12 cellular contexts compared by ENCODE assay signal in the genomic region with DNA sequence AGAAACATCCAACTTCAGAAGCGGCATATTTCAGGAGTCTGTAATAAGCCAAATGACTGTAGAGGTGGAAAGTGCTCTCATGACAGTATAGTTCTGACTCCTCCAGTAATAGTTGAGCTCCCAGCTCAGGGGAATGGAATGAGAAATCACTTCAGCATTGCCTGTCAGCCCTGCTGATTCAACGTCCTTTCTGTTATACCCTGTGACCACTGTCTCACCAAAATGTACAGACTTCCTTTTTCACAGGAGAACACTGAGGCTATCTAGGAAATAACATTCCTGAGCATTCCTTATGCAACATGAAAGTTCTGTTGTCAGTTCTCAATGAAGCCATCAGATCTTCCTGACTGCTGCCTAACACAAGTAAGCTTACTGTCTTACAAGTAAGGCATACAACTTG.
DNase-seq lines count a peak whose midpoint lies in the region; ATAC-seq, FAIRE-seq and TF ChIP-seq lines count a peak whose summit lies in the region.
"Had no signal": no experiment of that assay in that cellular context is flagged by ENCODE, and none has a peak within 500 bp of the region (broad histone marks: within the 10 kb centered on the region; RNA-seq: fewer than 3 reads in every experiment).

No MANE protein-coding gene starts in this region.

- H3K4me3 ChIP-seq in heart left ventricle (no peak overlapping the region), right cardiac atrium (ENCODE audit: low read length) (no peak overlapping the region)

- H3K36me3 ChIP-seq in heart left ventricle: no peaks in the 10 kb centered on the region

- no peak overlapping the region for H3K27ac Mint-ChIP-seq in activated T-helper 17 cell treated with anti-CD3 and anti-CD28 coated beads, Interleukin-2, amount 50 U/mL, for 72 hours
- H3K27ac Mint-ChIP-seq: activated T-cell treated with anti-CD3 and anti-CD28 coated beads, Interleukin-2, amount 50 U/mL, for 24 hours had no signal

- no peaks in the 10 kb centered on the region for H3K4me1 Mint-ChIP-seq in activated T-helper 17 cell treated with anti-CD3 and anti-CD28 coated beads, Interleukin-2, amount 50 U/mL, for 72 hours

- peaks cover 0 to 26% (median 0%) of the 10 kb centered on the region in 12 donors for H3K4me1 ChIP-seq in heart left ventricle
- no peaks in the 10 kb centered on the region for H3K4me1 ChIP-seq in right cardiac atrium (ENCODE audit: control insufficient read depth, insufficient read depth, low read length)

- TF ChIP-seq CTCF in heart left ventricle (IDR thresholded peaks at IDR 0.05): no peak

- H3K9me3 ChIP-seq in heart left ventricle (no peaks in the 10 kb centered on the region), right cardiac atrium (ENCODE audit: control insufficient read depth, low read length) (no peaks in the 10 kb centered on the region)

- H3K9me3 Mint-ChIP-seq in activated T-helper 17 cell treated with anti-CD3 and anti-CD28 coated beads, Interleukin-2, amount 50 U/mL, for 72 hours: no peaks in the 10 kb centered on the region
- H3K9me3 Mint-ChIP-seq: activated T-cell treated with anti-CD3 and anti-CD28 coated beads, Interleukin-2, amount 50 U/mL, for 24 hours had no signal

- DNase-seq in heart left ventricle: no peak
- DNase-seq in Right ventricle myocardium inferior (ENCODE audit: missing footprints): no peak
- DNase-seq in amniotic stem cell (lab: John Stamatoyannopoulos, UW): peak; percentile 60
- DNase-seq in right cardiac atrium: no peak
- DNase-seq in urothelium cell line (ENCODE audit: low spot score): peak; percentile 31
- DNase-seq: activated T-cell treated with anti-CD3 and anti-CD28 coated beads, Interleukin-2, amount 50 U/mL, for 24 hours; cortex of kidney; NCI-H748 treated with DMSO at 0.1 percent for 48 hours had no signal

- no peak for TF ChIP-seq POLR2A in heart left ventricle (IDR thresholded peaks at IDR 0.05)

- 49 to 58% (median 52%) methylated on average over 2 of the region's 2 CpGs for WGBS in heart left ventricle, 4 donors
- 44% methylated on average over 2 of the region's 2 CpGs for WGBS in right cardiac atrium

- H3K27me3 ChIP-seq in heart left ventricle (no peaks in the 10 kb centered on the region), right cardiac atrium (ENCODE audit: control insufficient read depth, insufficient read depth) (no peaks in the 10 kb centered on the region)

- ATAC-seq in heart left ventricle (peak in 3 of 4 donors; percentile 55 to 85 (median 61)), Right ventricle myocardium inferior (no peak), right cardiac atrium (peak; percentile 36 to 59), HG03108 (IDR thresholded peaks at IDR 0.05; ENCODE audit: unreplicated experiment) (no peak), HG02938 (IDR thresholded peaks at IDR 0.05; ENCODE audit: unreplicated experiment) (no peak)
- no peak for ATAC-seq in activated T-helper 17 cell treated with anti-CD3 and anti-CD28 coated beads, Interleukin-2, amount 50 U/mL, for 72 hours (replicated peaks)

- intact Hi-C loops in heart left ventricle (cut with DNase I): no loop called here
- intact Hi-C loops in Right ventricle myocardium inferior (cut with DNase I): no loop called here
- intact Hi-C loops in right cardiac atrium (cut with DNase I): no loop called here

- no peak overlapping the region for H3K4me3 Mint-ChIP-seq in activated T-helper 17 cell treated with anti-CD3 and anti-CD28 coated beads, Interleukin-2, amount 50 U/mL, for 72 hours
- H3K4me3 Mint-ChIP-seq: activated T-cell treated with anti-CD3 and anti-CD28 coated beads, Interleukin-2, amount 50 U/mL, for 24 hours had no signal

- no peak for FAIRE-seq in urothelium cell line (lab: Jason Lieb, UNC)
- FAIRE-seq: TTC549 had no signal

- H3K27me3 Mint-ChIP-seq in activated T-helper 17 cell treated with anti-CD3 and anti-CD28 coated beads, Interleukin-2, amount 50 U/mL, for 72 hours: no peaks in the 10 kb centered on the region
- H3K27me3 Mint-ChIP-seq: activated T-cell treated with anti-CD3 and anti-CD28 coated beads, Interleukin-2, amount 50 U/mL, for 24 hours had no signal

- H3K27ac ChIP-seq in heart left ventricle (peak overlapping the region in 1 of 12 donors; percentile 78), right cardiac atrium (ENCODE audit: low read length) (no peak overlapping the region)

- no peaks in the 10 kb centered on the region for H3K36me3 Mint-ChIP-seq in activated T-helper 17 cell treated with anti-CD3 and anti-CD28 coated beads, Interleukin-2, amount 50 U/mL, for 72 hours (ENCODE audit: low read depth)

Comparison
In these comparisons a context has a peak if more than half of its experiments do, and no peak if none do; other contexts are left out.
1. ATAC-seq: peak in heart left ventricle (3 of 4) and right cardiac atrium (2 of 2); none in Right ventricle myocardium inferior (single experiment), HG03108 (single experiment), activated T-helper 17 cell treated with anti-CD3 and anti-CD28 coated beads, Interleukin-2, amount 50 U/mL, for 72 hours (single experiment) and HG02938 (single experiment).
2. DNase-seq: peak in amniotic stem cell (single experiment) and urothelium cell line (single experiment); none in heart left ventricle (0 of 5), Right ventricle myocardium inferior (single experiment) and right cardiac atrium (0 of 3).